In the genomic region with DNA sequence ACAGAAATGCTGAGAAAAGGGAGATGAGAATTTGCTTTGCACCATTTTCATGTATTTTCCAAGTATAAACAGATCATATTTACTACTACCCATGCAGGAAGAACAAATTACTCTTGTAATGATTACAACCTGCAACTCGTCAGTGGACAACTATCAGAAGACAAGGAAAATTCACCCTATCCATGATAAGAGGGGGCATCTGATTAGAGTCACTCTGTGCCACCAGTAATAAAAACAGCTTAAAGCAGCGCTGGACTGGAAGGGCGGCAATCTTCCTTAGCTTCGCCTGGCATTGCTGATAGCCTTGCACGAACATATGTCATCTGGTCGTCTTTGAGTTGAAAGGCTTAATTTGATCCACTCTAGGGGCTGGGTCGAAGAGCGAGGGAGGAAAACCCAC, we compare ENCODE assay signal across 20 cellular contexts.
"Had no signal": no experiment of that assay in that cellular context is flagged by ENCODE, and none has a peak within 500 bp of the region (broad histone marks: within the 10 kb centered on the region; RNA-seq: fewer than 3 reads in every experiment).

No MANE protein-coding gene starts in this region.

- DNase-seq: IMR-90, Karpas-422, KG1, MG63, NCI-H1092, NCI-H1105 treated with DMSO at 0.1 percent for 48 hours, NCI-H1417 treated with DMSO at 0.1 percent for 48 hours, NCI-H146, NCI-H1694 treated with DMSO at 0.1 percent for 48 hours, NCI-H1930, NCI-H2081, NCI-H2107, NCI-H226, NCI-H446, NCI-H510A, NCI-H524 treated with DMSO at 0.1 percent for 48 hours, NCI-H69, Right ventricle myocardium superior, RPMI8226, SIG-M5 had no signal
